In genomic region chr14:53599221-53599945, GRCh38 we compare ENCODE assay signal across 2 cellular contexts.
TF ChIP-seq lines count a peak whose summit lies in the region.

No MANE protein-coding gene starts in this region.

TF ChIP-seq in GM23338, 12 proteins besides CTCF, POLR2A, EP300 and RAD21:
- TF ChIP-seq, protein P1, sequence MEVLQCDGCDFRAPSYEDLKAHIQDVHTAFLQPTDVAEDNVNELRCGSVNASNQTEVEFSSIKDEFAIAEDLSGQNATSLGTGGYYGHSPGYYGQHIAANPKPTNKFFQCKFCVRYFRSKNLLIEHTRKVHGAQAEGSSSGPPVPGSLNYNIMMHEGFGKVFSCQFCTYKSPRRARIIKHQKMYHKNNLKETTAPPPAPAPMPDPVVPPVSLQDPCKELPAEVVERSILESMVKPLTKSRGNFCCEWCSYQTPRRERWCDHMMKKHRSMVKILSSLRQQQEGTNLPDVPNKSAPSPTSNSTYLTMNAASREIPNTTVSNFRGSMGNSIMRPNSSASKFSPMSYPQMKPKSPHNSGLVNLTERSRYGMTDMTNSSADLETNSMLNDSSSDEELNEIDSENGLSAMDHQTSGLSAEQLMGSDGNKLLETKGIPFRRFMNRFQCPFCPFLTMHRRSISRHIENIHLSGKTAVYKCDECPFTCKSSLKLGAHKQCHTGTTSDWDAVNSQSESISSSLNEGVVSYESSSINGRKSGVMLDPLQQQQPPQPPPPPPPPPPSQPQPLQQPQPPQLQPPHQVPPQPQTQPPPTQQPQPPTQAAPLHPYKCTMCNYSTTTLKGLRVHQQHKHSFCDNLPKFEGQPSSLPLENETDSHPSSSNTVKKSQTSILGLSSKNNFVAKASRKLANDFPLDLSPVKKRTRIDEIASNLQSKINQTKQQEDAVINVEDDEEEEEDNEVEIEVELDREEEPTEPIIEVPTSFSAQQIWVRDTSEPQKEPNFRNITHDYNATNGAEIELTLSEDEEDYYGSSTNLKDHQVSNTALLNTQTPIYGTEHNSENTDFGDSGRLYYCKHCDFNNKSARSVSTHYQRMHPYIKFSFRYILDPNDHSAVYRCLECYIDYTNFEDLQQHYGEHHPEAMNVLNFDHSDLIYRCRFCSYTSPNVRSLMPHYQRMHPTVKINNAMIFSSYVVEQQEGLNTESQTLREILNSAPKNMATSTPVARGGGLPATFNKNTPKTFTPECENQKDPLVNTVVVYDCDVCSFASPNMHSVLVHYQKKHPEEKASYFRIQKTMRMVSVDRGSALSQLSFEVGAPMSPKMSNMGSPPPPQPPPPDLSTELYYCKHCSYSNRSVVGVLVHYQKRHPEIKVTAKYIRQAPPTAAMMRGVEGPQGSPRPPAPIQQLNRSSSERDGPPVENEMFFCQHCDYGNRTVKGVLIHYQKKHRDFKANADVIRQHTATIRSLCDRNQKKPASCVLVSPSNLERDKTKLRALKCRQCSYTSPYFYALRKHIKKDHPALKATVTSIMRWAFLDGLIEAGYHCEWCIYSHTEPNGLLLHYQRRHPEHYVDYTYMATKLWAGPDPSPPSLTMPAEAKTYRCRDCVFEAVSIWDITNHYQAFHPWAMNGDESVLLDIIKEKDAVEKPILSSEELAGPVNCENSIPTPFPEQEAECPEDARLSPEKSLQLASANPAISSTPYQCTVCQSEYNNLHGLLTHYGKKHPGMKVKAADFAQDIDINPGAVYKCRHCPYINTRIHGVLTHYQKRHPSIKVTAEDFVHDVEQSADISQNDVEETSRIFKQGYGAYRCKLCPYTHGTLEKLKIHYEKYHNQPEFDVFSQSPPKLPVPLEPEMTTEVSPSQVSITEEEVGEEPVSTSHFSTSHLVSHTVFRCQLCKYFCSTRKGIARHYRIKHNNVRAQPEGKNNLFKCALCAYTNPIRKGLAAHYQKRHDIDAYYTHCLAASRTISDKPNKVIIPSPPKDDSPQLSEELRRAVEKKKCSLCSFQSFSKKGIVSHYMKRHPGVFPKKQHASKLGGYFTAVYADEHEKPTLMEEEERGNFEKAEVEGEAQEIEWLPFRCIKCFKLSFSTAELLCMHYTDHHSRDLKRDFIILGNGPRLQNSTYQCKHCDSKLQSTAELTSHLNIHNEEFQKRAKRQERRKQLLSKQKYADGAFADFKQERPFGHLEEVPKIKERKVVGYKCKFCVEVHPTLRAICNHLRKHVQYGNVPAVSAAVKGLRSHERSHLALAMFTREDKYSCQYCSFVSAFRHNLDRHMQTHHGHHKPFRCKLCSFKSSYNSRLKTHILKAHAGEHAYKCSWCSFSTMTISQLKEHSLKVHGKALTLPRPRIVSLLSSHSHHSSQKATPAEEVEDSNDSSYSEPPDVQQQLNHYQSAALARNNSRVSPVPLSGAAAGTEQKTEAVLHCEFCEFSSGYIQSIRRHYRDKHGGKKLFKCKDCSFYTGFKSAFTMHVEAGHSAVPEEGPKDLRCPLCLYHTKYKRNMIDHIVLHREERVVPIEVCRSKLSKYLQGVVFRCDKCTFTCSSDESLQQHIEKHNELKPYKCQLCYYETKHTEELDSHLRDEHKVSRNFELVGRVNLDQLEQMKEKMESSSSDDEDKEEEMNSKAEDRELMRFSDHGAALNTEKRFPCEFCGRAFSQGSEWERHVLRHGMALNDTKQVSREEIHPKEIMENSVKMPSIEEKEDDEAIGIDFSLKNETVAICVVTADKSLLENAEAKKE (CRISPR knock-in tag; IDR thresholded peaks at IDR 0.05): peak; percentile 89
- no peak for TF ChIP-seq EZH2 (IDR thresholded peaks at IDR 0.05; ENCODE audit: low read depth, unreplicated experiment)

TF ChIP-seq in H1, 55 proteins besides CTCF, POLR2A, EP300 and RAD21 (continued from another document):
- peak; percentile 39; the same call in 1 of the 2 replicates for TF ChIP-seq TEAD4 (IDR thresholded peaks at IDR 0.05; ENCODE audit: low read depth, low read length)
